Comparison of ENCODE assay signal across 12 cellular contexts in the genomic region with DNA sequence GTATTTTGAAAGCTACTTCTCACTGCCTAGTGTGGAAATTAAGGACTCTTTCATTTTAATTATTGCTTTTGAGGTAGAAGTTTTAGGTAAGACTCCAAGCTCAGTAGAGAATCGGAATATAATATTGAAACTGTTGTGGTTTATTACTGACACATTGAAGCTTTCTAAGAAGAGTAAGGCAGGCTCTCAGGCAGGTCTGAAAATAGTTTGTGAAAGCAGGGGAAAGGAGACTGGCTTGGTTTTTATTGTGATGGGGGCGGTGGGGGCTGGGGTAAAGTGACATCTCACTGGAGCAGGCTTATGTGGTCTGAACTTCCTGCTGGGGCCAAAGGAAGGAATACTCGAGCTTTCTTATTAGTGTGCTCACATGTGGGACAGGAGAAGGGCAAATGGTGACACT.
DNase-seq lines count a peak whose midpoint lies in the region; ATAC-seq and TF ChIP-seq lines count a peak whose summit lies in the region.
"Had no signal": no experiment of that assay in that cellular context is flagged by ENCODE, and none has a peak within 500 bp of the region (broad histone marks: within the 10 kb centered on the region; RNA-seq: fewer than 3 reads in every experiment).

No MANE protein-coding gene starts in this region.

- no peak for DNase-seq in activated naive CD8-positive, alpha-beta T cell treated with anti-CD3 and anti-CD28 coated beads, Interleukin-2, amount 10 ng/mL, durations not matched to agents 7 days and 5 days
- no peak for DNase-seq in stimulated activated naive CD4-positive, alpha-beta T cell treated with Interleukin-2 at 50 U/mL for 16 hours (lab: John Stamatoyannopoulos, UW)
- DNase-seq in foreskin fibroblast (no peak), iPS-NIHi11 (ENCODE audit: low spot score) (no peak), C1 segment of cervical spinal cord (lab: John Stamatoyannopoulos, UW) (no peak)
- DNase-seq: brain microvascular endothelial cell, DMS79 treated with DMSO at 0.1 percent for 48 hours, left cardiac atrium, NCI-H1694 had no signal

- no peak for TF ChIP-seq CTCF in foreskin fibroblast (IDR thresholded peaks at IDR 0.05; ENCODE audit: low read depth, low read length)

- no peak overlapping the region for H3K4me3 ChIP-seq in foreskin fibroblast (ENCODE audit: low read depth in 1 of 2, low read length in 2 of 2)

- H3K27ac Mint-ChIP-seq in activated naive CD8-positive, alpha-beta T cell treated with anti-CD3 and anti-CD28 coated beads, Interleukin-2, amount 10 ng/mL, durations not matched to agents 7 days and 5 days = peak overlapping the region; percentile 26

- peaks cover 5% of the 10 kb centered on the region for H3K27me3 Mint-ChIP-seq in activated naive CD8-positive, alpha-beta T cell treated with anti-CD3 and anti-CD28 coated beads, Interleukin-2, amount 10 ng/mL, durations not matched to agents 7 days and 5 days

- ATAC-seq in GM18907 (IDR thresholded peaks at IDR 0.05; ENCODE audit: unreplicated experiment) (peak; percentile 81), GM21529 (IDR thresholded peaks at IDR 0.05; ENCODE audit: unreplicated experiment) (peak; percentile 95), HG03159 (IDR thresholded peaks at IDR 0.05; ENCODE audit: unreplicated experiment) (peak; percentile 89)
- ATAC-seq in activated naive CD8-positive, alpha-beta T cell treated with anti-CD3 and anti-CD28 coated beads, Interleukin-2, amount 10 ng/mL, durations not matched to agents 7 days and 5 days (ENCODE audit: low read depth) = peak; percentile 60
- ATAC-seq: left cardiac atrium had no signal

- POLR2A ChIA-PET in activated naive CD8-positive, alpha-beta T cell treated with anti-CD3 and anti-CD28 coated beads, Interleukin-2, amount 10 ng/mL, durations not matched to agents 7 days and 5 days (lab: Charles Lee) = no interaction called here

- H3K36me3 Mint-ChIP-seq in activated naive CD8-positive, alpha-beta T cell treated with anti-CD3 and anti-CD28 coated beads, Interleukin-2, amount 10 ng/mL, durations not matched to agents 7 days and 5 days = no peaks in the 10 kb centered on the region

- H3K4me3 Mint-ChIP-seq in activated naive CD8-positive, alpha-beta T cell treated with anti-CD3 and anti-CD28 coated beads, Interleukin-2, amount 10 ng/mL, durations not matched to agents 7 days and 5 days = peak overlapping the region; percentile 40

- H3K4me1 Mint-ChIP-seq in activated naive CD8-positive, alpha-beta T cell treated with anti-CD3 and anti-CD28 coated beads, Interleukin-2, amount 10 ng/mL, durations not matched to agents 7 days and 5 days = peaks cover 14% of the 10 kb centered on the region

- H3K9me3 Mint-ChIP-seq in activated naive CD8-positive, alpha-beta T cell treated with anti-CD3 and anti-CD28 coated beads, Interleukin-2, amount 10 ng/mL, durations not matched to agents 7 days and 5 days = no peaks in the 10 kb centered on the region
